In genomic region chr16:27690604-27691003, GRCh38 we compare ENCODE assay signal across 8 cellular contexts.
A peak's percentile ranks its signal among the peaks of the same experiment; 100 is the strongest.
DNase-seq lines count a peak whose midpoint lies in the region; ATAC-seq and TF ChIP-seq lines count a peak whose summit lies in the region.

No MANE protein-coding gene starts in this region.

- CTCF ChIA-PET in RWPE1 (lab: Yijun Ruan, JAX), result interaction anchor here (0.7 kb wide), 1 partner anchor 15 kb away, joined by 3 read pairs; no protein-coding TSS in a partner anchor

- POLR2A ChIA-PET in RWPE1 (lab: Yijun Ruan, JAX; ENCODE audit: low non-redundant PET), result no interaction called here

- no peak for ATAC-seq in GM18517 (IDR thresholded peaks at IDR 0.05; ENCODE audit: unreplicated experiment)
- no peak for ATAC-seq in HG03460 (IDR thresholded peaks at IDR 0.05; ENCODE audit: unreplicated experiment)

- H3K4me3 ChIP-seq in fibroblast of the aortic adventitia (ENCODE audit: low read depth, low read length) (no peak overlapping the region), coronary artery (no peak overlapping the region)

- in situ Hi-C loops in GM13976 (cut with MboI; ENCODE audit: low sequenced_read_pairs, unreplicated experiment), result no loop called here

- TF ChIP-seq CTCF in AG09319 (IDR thresholded peaks at IDR 0.05; ENCODE audit: low read depth, low read length), result peak; percentile 51
- TF ChIP-seq CTCF in GM13976 (IDR thresholded peaks at IDR 0.05; ENCODE audit: borderline replicate concordance, control extremely low read depth, extremely low read depth, insufficient read depth, missing control alignments), result peak; percentile 36
- TF ChIP-seq CTCF in RWPE1 (conservative IDR thresholded peaks at IDR 0.05; ENCODE audit: low read depth), result peak; percentile 40
- TF ChIP-seq CTCF in fibroblast of the aortic adventitia (IDR thresholded peaks at IDR 0.05; ENCODE audit: insufficient read depth, low read length), result peak; percentile 56
- TF ChIP-seq CTCF in coronary artery (IDR thresholded peaks at IDR 0.05), result no peak

- DNase-seq in AG09319 (ENCODE audit: extremely low read depth, low read depth), result no peak
- DNase-seq in GM13976 (ENCODE audit: low spot score), result peak; percentile 50
- DNase-seq in RWPE1 (ENCODE audit: low spot score), result peak; percentile 19
- DNase-seq in fibroblast of the aortic adventitia (ENCODE audit: low read depth), result peak; percentile 26
- DNase-seq in stimulated activated CD4-positive, alpha-beta T cell treated with anti-CD3 and anti-CD28 coated beads, Interleukin-4, amount 100 ng/mL, for 48 hours (ENCODE audit: low read depth in 2 of 2), result peak; percentile 4 to 15
- no peak for DNase-seq in coronary artery (ENCODE audit: low spot score)

- H3K27ac ChIP-seq in RWPE1 (no peak overlapping the region), coronary artery (no peak overlapping the region)

Comparison
In these comparisons a context has a peak if more than half of its experiments do, and no peak if none do; other contexts are left out.
1. DNase-seq: peak in GM13976 (single experiment), RWPE1 (single experiment), fibroblast of the aortic adventitia (single experiment) and stimulated activated CD4-positive, alpha-beta T cell treated with anti-CD3 and anti-CD28 coated beads, Interleukin-4, amount 100 ng/mL, for 48 hours (2 of 2); none in AG09319 (single experiment) and coronary artery (single experiment).